ENCODE assay signal across 19 cellular contexts in the genomic region with DNA sequence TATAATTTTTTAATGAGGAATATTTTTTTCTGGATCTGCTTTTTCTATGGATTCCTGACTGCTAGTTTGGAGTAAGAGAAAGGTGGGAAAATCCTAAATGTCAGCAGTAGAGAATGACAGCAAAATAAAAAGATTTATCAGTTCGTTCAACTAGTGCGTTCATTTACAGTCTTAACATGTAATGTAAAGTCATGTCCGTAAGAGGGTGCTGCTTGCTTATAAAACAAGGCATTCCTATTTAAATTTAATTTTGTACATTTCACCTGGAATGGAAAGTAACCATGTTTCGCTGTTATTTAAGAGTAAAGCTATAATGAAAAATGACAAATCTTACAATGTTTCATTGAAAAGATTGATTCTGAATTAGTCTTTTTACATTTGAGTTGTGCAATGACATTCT.
DNase-seq lines count a peak whose midpoint lies in the region; ATAC-seq and TF ChIP-seq lines count a peak whose summit lies in the region.
"Had no signal": no experiment of that assay in that cellular context is flagged by ENCODE, and none has a peak within 500 bp of the region (broad histone marks: within the 10 kb centered on the region; RNA-seq: fewer than 3 reads in every experiment).

No MANE protein-coding gene starts in this region.

- peaks cover 29% of the 10 kb centered on the region for H3K79me2 ChIP-seq in HCT116 (ENCODE audit: insufficient read depth, low read length)
- no peaks in the 10 kb centered on the region for H3K79me2 ChIP-seq in OCI-LY7 (ENCODE audit: insufficient read depth, low read depth, low read length)

- 0 out of 2 replicates have a peak, but pooled peaks have one; percentile 4 for TF ChIP-seq CTCF in AG04450 (IDR thresholded peaks at IDR 0.05; ENCODE audit: low read depth, low read length)
- peak in 2 of 3 experiments; percentile 6 to 31; a peak in 1 of 6 replicates for TF ChIP-seq CTCF in HCT116 (IDR thresholded peaks at IDR 0.05 in 2 of 3, conservative IDR thresholded peaks at IDR 0.05 in 1 of 3; ENCODE audit: borderline replicate concordance in 1 of 3, insufficient read depth in 1 of 3, low read depth in 2 of 3, low read length in 2 of 3)
- TF ChIP-seq CTCF in astrocyte of the spinal cord (IDR thresholded peaks at IDR 0.05; ENCODE audit: low read depth, low read length), result peak; percentile 8
- peak in 1 of 3 experiments; percentile 23 for TF ChIP-seq CTCF in ascending aorta (IDR thresholded peaks at IDR 0.05)
- TF ChIP-seq CTCF in OCI-LY7 (conservative IDR thresholded peaks at IDR 0.05; ENCODE audit: low read length), result no peak

- H3K9ac ChIP-seq in HCT116 (ENCODE audit: low read length), result no peak overlapping the region
- H3K9ac ChIP-seq: BLaER1 treated with 17β-estradiol and CSF1 and Interleukin-3, amounts not matched to agents 10 nM and 100 nM had no signal

- no peak; the same call in 1 of the 2 replicates for TF ChIP-seq RAD21 in HCT116 (IDR thresholded peaks at IDR 0.05; ENCODE audit: low read depth)

- RAD21 ChIA-PET in HCT116 (lab: Charles Lee; ENCODE audit: low non-redundant PET in 1 of 2, low total read pairs in 2 of 2, uncharacterized antibody in 2 of 2, unreplicated experiment in 2 of 2), result no interaction called here

- no peak overlapping the region for H3K4me2 ChIP-seq in HCT116 (ENCODE audit: low read length)
- H3K4me2 ChIP-seq in OCI-LY7 (ENCODE audit: low read length), result no peak overlapping the region

- DNase-seq in AG04450 (ENCODE audit: low read depth, low spot score), result no peak
- no peak for DNase-seq in HCT116 (ENCODE audit: low read depth, low spot score)
- no peak for DNase-seq in astrocyte of the spinal cord (ENCODE audit: low read depth, low spot score)
- DNase-seq in iris pigment epithelial cell (ENCODE audit: low read depth), result peak; percentile 9
- DNase-seq in ascending aorta (ENCODE audit: low spot score in 2 of 2), result no peak
- DNase-seq in kidney glomerular epithelial cell (lab: John Stamatoyannopoulos, UW), result no peak
- DNase-seq in HPDE6-E6E7 (ENCODE audit: extremely low spot score), result no peak
- no peak for DNase-seq in OCI-LY7 (ENCODE audit: low spot score)
- DNase-seq: activated CD4-positive, alpha-beta T cell treated with anti-CD3 and anti-CD28 coated beads, Interleukin-2, amount 10 ng/mL, durations not matched to agents 24 days and 14 days; activated T-cell treated with anti-CD3 and anti-CD28 coated beads, Interleukin-2, amount 50 U/mL, for 4 hours; anterior cingulate cortex; head of caudate nucleus; left lung; naive thymus-derived CD8-positive, alpha-beta T cell; NCI-H1417; NCI-H446; stimulated activated CD4-positive, alpha-beta T cell treated with anti-CD3 and anti-CD28 coated beads, Interleukin-4, amount 100 ng/mL, for 1 hour had no signal

- H3K9me2 ChIP-seq in HCT116 (ENCODE audit: insufficient read depth) (no peaks in the 10 kb centered on the region), OCI-LY7 (ENCODE audit: insufficient read depth, low read length) (no peaks in the 10 kb centered on the region)

- intact Hi-C loops in HCT116 (cut with micrococcal nuclease) (loop anchor here (5.0 kb wide), 1 partner anchor 127 kb away; the partner anchor contains the start of gene GJA3), ascending aorta (cut with DNase I) (no loop called here), OCI-LY7 (cut with micrococcal nuclease; ENCODE audit: unreplicated experiment) (no loop called here)

- POLR2A ChIA-PET in AG04450 (lab: Yijun Ruan, JAX), result no interaction called here
- POLR2A ChIA-PET in HCT116 (lab: Charles Lee), result no interaction called here
- POLR2A ChIA-PET in OCI-LY7 (lab: Charles Lee), result no interaction called here

- in situ Hi-C loops in astrocyte of the spinal cord (cut with HindIII; ENCODE audit: low sequenced_read_pairs), result no loop called here

- H3K9me3 ChIP-seq in AG04450 (ENCODE audit: control insufficient read depth, insufficient read depth, low read length) (no peaks in the 10 kb centered on the region), HCT116 (ENCODE audit: control insufficient read depth in 1 of 2, insufficient read depth in 1 of 2, low read depth in 1 of 2, low read length in 2 of 2) (no peaks in the 10 kb centered on the region), ascending aorta (no peaks in the 10 kb centered on the region), OCI-LY7 (ENCODE audit: low read length) (no peaks in the 10 kb centered on the region)
- H3K9me3 ChIP-seq: left lung had no signal

- BruUV-seq in HCT116 (replicated peaks; lab: Mats Ljungman, UMichigan) (no TSS peak), OCI-LY7 (replicated peaks; lab: Mats Ljungman, UMichigan) (no TSS peak)

- no peak for ATAC-seq in HCT116
- ATAC-seq: activated T-cell treated with anti-CD3 and anti-CD28 coated beads, Interleukin-2, amount 50 U/mL, for 4 hours; left lung; naive thymus-derived CD8-positive, alpha-beta T cell; sciatic nerve had no signal

- TF ChIP-seq POLR2A in HCT116 (IDR thresholded peaks at IDR 0.05; ENCODE audit: borderline replicate concordance, extremely low read depth, insufficient read depth, insufficient read length), result no peak

- no peak overlapping the region for H2AFZ ChIP-seq in HCT116 (ENCODE audit: low read depth, low read length, poor library complexity, severe bottlenecking)
- no peak overlapping the region for H2AFZ ChIP-seq in OCI-LY7 (ENCODE audit: low read length)

- H3K27ac ChIP-seq in AG04450 (ENCODE audit: low read depth, low read length) (no peak overlapping the region), HCT116 (ENCODE audit: low read depth, low read length) (no peak overlapping the region), ascending aorta (no peak overlapping the region), OCI-LY7 (ENCODE audit: low read depth, low read length, poor library complexity, severe bottlenecking) (no peak overlapping the region)
- H3K27ac ChIP-seq: BLaER1 treated with 17β-estradiol and CSF1 and Interleukin-3, amounts not matched to agents 10 nM and 100 nM; left lung had no signal

- H3K27me3 ChIP-seq in AG04450 (ENCODE audit: control insufficient read depth, insufficient read depth, low read length) (no peaks in the 10 kb centered on the region), HCT116 (ENCODE audit: insufficient read depth, low read length) (no peaks in the 10 kb centered on the region), ascending aorta (no peaks in the 10 kb centered on the region)
- H3K27me3 ChIP-seq: BLaER1 treated with 17β-estradiol and CSF1 and Interleukin-3, amounts not matched to agents 10 nM and 100 nM; left lung had no signal

- CTCF ChIA-PET in AG04450 (lab: Charles Lee), result interaction anchor here (0.5 to 1.9 kb wide), 4 partner anchors 9 to 129 kb away, joined by 3 to 8 read pairs (median 4); no protein-coding TSS in a partner anchor
- CTCF ChIA-PET in HCT116 (lab: Charles Lee), result interaction anchor here (1.1 kb wide), 1 partner anchor 124 kb away, joined by 4 read pairs; no protein-coding TSS in a partner anchor
- CTCF ChIA-PET in OCI-LY7 (lab: Charles Lee; ENCODE audit: unreplicated experiment), result no interaction called here

- H3K36me3 ChIP-seq in HCT116 (ENCODE audit: control insufficient read depth in 1 of 2, insufficient read depth in 2 of 2, low read length in 2 of 2) (peaks cover 16 to 33% of the 10 kb centered on the region in 2 experiments; a peak in 3 of 4 replicates), ascending aorta (peaks cover 39 to 59% of the 10 kb centered on the region in 2 donors), OCI-LY7 (ENCODE audit: insufficient read depth, low read length) (peaks cover 79% of the 10 kb centered on the region)

- H3K4me3 ChIP-seq in AG04450 (ENCODE audit: low read depth, low read length) (no peak overlapping the region), HCT116 (replicated peaks in 1 of 2; ENCODE audit: low read depth in 1 of 2, low read length in 2 of 2) (no peak overlapping the region), astrocyte of the spinal cord (ENCODE audit: low read depth, low read length) (no peak overlapping the region), ascending aorta (no peak overlapping the region), OCI-LY7 (ENCODE audit: low read depth, low read length, poor library complexity, severe bottlenecking) (no peak overlapping the region)
- H3K4me3 ChIP-seq: BLaER1 treated with 17β-estradiol and CSF1 and Interleukin-3, amounts not matched to agents 10 nM and 100 nM; left lung had no signal

- H3K4me1 ChIP-seq in HCT116 (ENCODE audit: control insufficient read depth in 1 of 2, insufficient read depth in 2 of 2, low read length in 2 of 2) (no peaks in the 10 kb centered on the region), ascending aorta (no peaks in the 10 kb centered on the region), OCI-LY7 (ENCODE audit: insufficient read depth, low read length, poor library complexity, severe bottlenecking) (no peaks in the 10 kb centered on the region)
- H3K4me1 ChIP-seq: left lung had no signal

- H4K20me1 ChIP-seq in HCT116 (ENCODE audit: insufficient read depth) (no peaks in the 10 kb centered on the region), OCI-LY7 (ENCODE audit: insufficient read depth, low read length) (no peaks in the 10 kb centered on the region)

TF ChIP-seq in HCT116, 20 proteins besides CTCF, POLR2A, EP300 and RAD21:
- TF ChIP-seq CEBPB (IDR thresholded peaks at IDR 0.05; ENCODE audit: low read depth) (no peak), TCF7L2 (IDR thresholded peaks at IDR 0.05; ENCODE audit: borderline replicate concordance, extremely low read depth, insufficient read depth, insufficient read length) (no peak), EZH2phosphoT487 (IDR thresholded peaks at IDR 0.05; ENCODE audit: borderline replicate concordance) (no peak), SRF (IDR thresholded peaks at IDR 0.05; ENCODE audit: low read depth) (no peak), YY1 (IDR thresholded peaks at IDR 0.05; ENCODE audit: extremely low read depth, insufficient replicate concordance, low read depth, low read length) (no peak), EGR1 (IDR thresholded peaks at IDR 0.05; ENCODE audit: low read depth) (no peak), POLR2AphosphoS5 (IDR thresholded peaks at IDR 0.05; ENCODE audit: low read depth, low read length) (no peak), CBX3 (IDR thresholded peaks at IDR 0.05; ENCODE audit: low read depth) (no peak)
- TF ChIP-seq, protein P1, sequence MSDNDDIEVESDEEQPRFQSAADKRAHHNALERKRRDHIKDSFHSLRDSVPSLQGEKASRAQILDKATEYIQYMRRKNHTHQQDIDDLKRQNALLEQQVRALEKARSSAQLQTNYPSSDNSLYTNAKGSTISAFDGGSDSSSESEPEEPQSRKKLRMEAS (IDR thresholded peaks at IDR 0.05), result no peak
